18 cellular contexts compared by ENCODE assay signal in the genomic region with DNA sequence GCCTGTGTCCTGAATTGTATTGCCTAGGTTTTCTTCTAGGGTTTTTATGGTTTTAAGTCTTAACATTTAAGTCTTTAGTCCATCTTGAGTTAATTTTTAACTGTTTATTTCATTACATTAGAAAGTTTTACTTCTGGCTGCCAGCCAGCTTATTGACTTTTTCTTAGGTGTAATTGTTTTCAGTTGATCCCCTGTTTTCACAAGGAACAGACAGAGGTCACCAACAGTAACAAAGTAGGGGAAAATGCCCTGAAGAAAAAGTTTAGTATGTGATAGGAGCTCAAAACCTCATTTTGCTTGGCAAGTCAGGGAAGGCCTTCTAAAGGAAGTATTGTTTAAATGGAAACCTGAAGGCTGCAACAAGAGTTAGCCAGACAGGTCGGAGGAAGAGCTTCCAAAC. TPM values are rescaled to one million over a fixed set of nuclear protein-coding genes. Genes with fewer than 3 reads are reported as not detected.
A peak's percentile ranks its signal among the peaks of the same experiment; 100 is the strongest.
DNase-seq lines count a peak whose midpoint lies in the region; ATAC-seq, FAIRE-seq and TF ChIP-seq lines count a peak whose summit lies in the region.
"Had no signal": no experiment of that assay in that cellular context is flagged by ENCODE, and none has a peak within 500 bp of the region (broad histone marks: within the 10 kb centered on the region; RNA-seq: fewer than 3 reads in every experiment).

No MANE protein-coding gene starts in this region.

- peaks cover 46% of the 10 kb centered on the region for H3K4me1 Mint-ChIP-seq in HFFc6 (ENCODE audit: low read depth)

- peaks cover under 1% of the 10 kb centered on the region; the same call in 1 of the 2 replicates for H3K36me3 Mint-ChIP-seq in HFFc6 (ENCODE audit: low read depth)

- H3K27ac Mint-ChIP-seq in HFFc6: peak overlapping the region; percentile 12; the same call in 1 of the 2 replicates

- H3K27me3 Mint-ChIP-seq in HFFc6 (ENCODE audit: insufficient read depth): no peaks in the 10 kb centered on the region; the same call in 1 of the 2 replicates

- peaks cover 4 to 8% of the 10 kb centered on the region in 2 donors for H3K36me3 ChIP-seq in small intestine (ENCODE audit: control insufficient read depth in 2 of 2, insufficient read depth in 2 of 2, low read length in 2 of 2)

- no peak for TF ChIP-seq CTCF in HFFc6 (IDR thresholded peaks at IDR 0.05)
- no peak for TF ChIP-seq CTCF in dorsolateral prefrontal cortex (IDR thresholded peaks at IDR 0.05 in 54 of 56, conservative IDR thresholded peaks at IDR 0.05 in 2 of 56; ENCODE audit: low read depth in 1 of 56, partially characterized antibody in 56 of 56)

- H3K9me3 Mint-ChIP-seq in HFFc6: no peaks in the 10 kb centered on the region

- in situ Hi-C loops in Caki2 (cut with HindIII; ENCODE audit: low pct_unique_long_range_greater_than_20kb, low sequenced_read_pairs): no loop called here

- H3K9me3 ChIP-seq in small intestine (ENCODE audit: control insufficient read depth, low read depth): no peaks in the 10 kb centered on the region
- H3K9me3 ChIP-seq: SJSA1 had no signal

- peak; percentile 48 for DNase-seq in Caki2 (ENCODE audit: low read depth)
- DNase-seq in HFFc6: no peak
- peak in 1 of 2 donors; percentile 23 for DNase-seq in left colon
- DNase-seq in small intestine: peak; percentile 25
- no peak for DNase-seq in stimulated activated CD8-positive, alpha-beta memory T cell treated with anti-CD3 and anti-CD28 coated beads, Interleukin-4, amount 100 ng/mL, for 48 hours
- no peak for DNase-seq in dorsolateral prefrontal cortex
- no peak for DNase-seq in NCI-H774 (lab: John Stamatoyannopoulos, UW)
- DNase-seq: COR-L47, DMS53, NCI-H1436, NCI-H2081, NCI-H2227 treated with DMSO at 0.1 percent for 48 hours, NCI-H526 treated with DMSO at 0.1 percent for 48 hours, PC-3 had no signal

- H3K4me1 ChIP-seq in small intestine (ENCODE audit: control insufficient read depth in 2 of 2, insufficient read depth in 1 of 2, low read depth in 1 of 2, low read length in 1 of 2): peaks cover 0 to 5% of the 10 kb centered on the region in 2 donors

- intact Hi-C loops in left colon (cut with DNase I, micrococcal nuclease): loop anchor here in 1 of 2 donors (5.0 kb wide), 1 partner anchor 40 kb away; no protein-coding TSS in a partner anchor
- intact Hi-C loops in dorsolateral prefrontal cortex (cut with DNase I): no loop called here

- H3K27me3 ChIP-seq in small intestine (ENCODE audit: control insufficient read depth in 2 of 2, insufficient read depth in 2 of 2, low read length in 2 of 2): no peaks in the 10 kb centered on the region
- no peaks in the 10 kb centered on the region for H3K27me3 ChIP-seq in dorsolateral prefrontal cortex
- H3K27me3 ChIP-seq: BLaER1 treated with 17β-estradiol and CSF1 and Interleukin-3, amounts not matched to agents 10 nM and 100 nM; SJSA1 had no signal

- ATAC-seq in left colon: peak; percentile 75
- ATAC-seq: HCT116, PC-3 had no signal

- FAIRE-seq in small intestine (lab: Jason Lieb, UNC): no peak
- FAIRE-seq: HTR-8/SVneo had no signal

- H3K4me3 ChIP-seq in small intestine (ENCODE audit: low read depth in 1 of 2, low read length in 2 of 2) (no peak overlapping the region), dorsolateral prefrontal cortex (no peak overlapping the region)
- H3K4me3 ChIP-seq: BLaER1 treated with 17β-estradiol and CSF1 and Interleukin-3, amounts not matched to agents 10 nM and 100 nM; SJSA1 had no signal

- no peak overlapping the region for H3K4me3 Mint-ChIP-seq in HFFc6

- no peak overlapping the region for H3K27ac ChIP-seq in small intestine (ENCODE audit: low read depth in 1 of 2, low read length in 1 of 2)
- H3K27ac ChIP-seq in dorsolateral prefrontal cortex: peak overlapping the region in 1 of 59 donors; percentile 9
- H3K27ac ChIP-seq: BLaER1 treated with 17β-estradiol and CSF1 and Interleukin-3, amounts not matched to agents 10 nM and 100 nM; SJSA1 had no signal

- WGBS in small intestine, 3 donors: 48 to 64% (median 48%) methylated on average over 1 of the region's 1 CpG

RNA-seq across cellular contexts. Expression of gene WDR48, which starts 10.4 kb away (rescaled TPM):
- 17.5 and 18.2 TPM in 2 replicates for total RNA-seq in Caki2 (2014; rRNA removed; shearing (Covaris generic); ENCODE audit: low replicate concordance)
- 10 to 100 TPM; 25.7 to 29.1 (median 28.1) TPM for total RNA-seq in HFFc6 (2021; fragmentation: NEBNext Ultra II Directional; extraction: Animal tissue kit (Norgen Biotek cat#: 25700))
- 10 to 100 TPM; 21.6 to 32.9 TPM for total RNA-seq in left colon
- polyA plus RNA-seq in small intestine: 10 to 100 TPM; 15.7 to 21.7 (median 15.9) TPM
- 10 to 100 TPM; 45.0 to 93.1 (median 69.8) TPM for total RNA-seq in dorsolateral prefrontal cortex

RNA-seq across cellular contexts. Expression of gene SCN11A, which starts 10.4 kb away (rescaled TPM):
- 0.03 TPM in 2 replicates for total RNA-seq in Caki2 (2014; rRNA removed; shearing (Covaris generic); ENCODE audit: low replicate concordance)
- total RNA-seq in HFFc6 (2021; fragmentation: NEBNext Ultra II Directional; extraction: Animal tissue kit (Norgen Biotek cat#: 25700)): not detected
- total RNA-seq in left colon (under 1 TPM; 0.12 to 0.61 TPM), dorsolateral prefrontal cortex (1 to 10 TPM in 13 of 120 experiments, under 1 TPM in 107; 0.19 to 1.4 (median 0.68) TPM)
- polyA plus RNA-seq in small intestine: 1 to 10 TPM in 1 of 3 donors, not detected in 2; 3.9 TPM
- total RNA-seq: PC-3, SJSA1 had no signal

RNA-seq across cellular contexts. Expression of gene GORASP1, which starts 45.2 kb away (rescaled TPM):
- 26.8 and 33.3 TPM in 2 replicates for total RNA-seq in Caki2 (2014; rRNA removed; shearing (Covaris generic); ENCODE audit: low replicate concordance)
- total RNA-seq in HFFc6 (2021; fragmentation: NEBNext Ultra II Directional; extraction: Animal tissue kit (Norgen Biotek cat#: 25700)): 10 to 100 TPM; 42.7 to 52.1 (median 47.0) TPM
- total RNA-seq in left colon (100 to 1,000 TPM in 1 of 2 donors, 10 to 100 TPM in 1; 86.8 to 106 TPM), dorsolateral prefrontal cortex (10 to 100 TPM; 52.3 to 94.4 (median 70.3) TPM)
- 10 to 100 TPM; 30.5 to 49.0 (median 35.9) TPM for polyA plus RNA-seq in small intestine

RNA-seq across cellular contexts. Expression of gene TTC21A, which starts 45.3 kb away (rescaled TPM):
- total RNA-seq in Caki2 (2014; rRNA removed; shearing (Covaris generic); ENCODE audit: low replicate concordance): 0.54 and 0.96 TPM in 2 replicates
- 1 to 10 TPM in 5 of 6 experiments, under 1 TPM in 1; 0.91 to 2.2 (median 1.8) TPM for total RNA-seq in HFFc6 (2021; fragmentation: NEBNext Ultra II Directional; extraction: Animal tissue kit (Norgen Biotek cat#: 25700))
- 1 to 10 TPM; 4.5 to 8.3 TPM for total RNA-seq in left colon
- polyA plus RNA-seq in small intestine: 10 to 100 TPM in 2 of 3 donors, 1 to 10 TPM in 1; 1.7 to 12.7 (median 10.5) TPM
- total RNA-seq in dorsolateral prefrontal cortex: 10 to 100 TPM; 12.8 to 44.7 (median 24.4) TPM

Comparison
In these comparisons a context has a peak if more than half of its experiments do, and no peak if none do; other contexts are left out.
1. DNase-seq: peak in Caki2 (single experiment) and small intestine (single experiment); none in HFFc6 (single experiment), stimulated activated CD8-positive, alpha-beta memory T cell treated with anti-CD3 and anti-CD28 coated beads, Interleukin-4, amount 100 ng/mL, for 48 hours (single experiment), dorsolateral prefrontal cortex (0 of 10) and NCI-H774 (single experiment).